8 cellular contexts compared by ENCODE assay signal in genomic region chr12:39764944-39765560, GRCh38.
A peak's percentile ranks its signal among the peaks of the same experiment; 100 is the strongest.
DNase-seq lines count a peak whose midpoint lies in the region; ATAC-seq and TF ChIP-seq lines count a peak whose summit lies in the region.

No MANE protein-coding gene starts in this region.

- POLR2A ChIA-PET in RWPE1 (lab: Yijun Ruan, JAX; ENCODE audit: low non-redundant PET): no interaction called here

- no peak overlapping the region for H2BK15ac ChIP-seq in neuronal stem cell (ENCODE audit: low read length)

- H4K91ac ChIP-seq in neuronal stem cell (ENCODE audit: low read depth, low read length, poor library complexity): no peak overlapping the region

- TF ChIP-seq CTCF in HL-60 (IDR thresholded peaks at IDR 0.05; ENCODE audit: insufficient read depth, low read length) (peak; percentile 79), RWPE1 (conservative IDR thresholded peaks at IDR 0.05; ENCODE audit: low read depth) (peak; percentile 67), esophagus squamous epithelium (IDR thresholded peaks at IDR 0.05) (peak; percentile 44 to 84 (median 70))

- no peak overlapping the region for H2BK5ac ChIP-seq in neuronal stem cell (ENCODE audit: low read length)

- H3K4ac ChIP-seq in neuronal stem cell (ENCODE audit: low read length): no peak overlapping the region

- CTCF ChIA-PET in RWPE1 (lab: Yijun Ruan, JAX): interaction anchor here (0.5 kb wide), 1 partner anchor 285 kb away, joined by 4 read pairs; no protein-coding TSS in a partner anchor

- H3K4me1 ChIP-seq in esophagus squamous epithelium (no peaks in the 10 kb centered on the region), neuronal stem cell (ENCODE audit: control insufficient read depth in 2 of 2, insufficient read depth in 1 of 2, low read depth in 1 of 2, low read length in 2 of 2) (peaks cover 0 to 1% of the 10 kb centered on the region in 2 donors)

- H3K4me3 ChIP-seq in HL-60 (replicated peaks; ENCODE audit: insufficient read depth, low read length): no peak overlapping the region
- H3K4me3 ChIP-seq in esophagus squamous epithelium: no peak overlapping the region
- no peak overlapping the region for H3K4me3 ChIP-seq in neuronal stem cell (ENCODE audit: low read length in 2 of 2)

- intact Hi-C loops in esophagus squamous epithelium (cut with DNase I): loop anchor here (10.0 kb wide), 1 partner anchor 340 kb away; the partner anchor contains the start of gene SLC2A13

- no peaks in the 10 kb centered on the region for H3K79me1 ChIP-seq in neuronal stem cell (ENCODE audit: low read depth, low read length)

- H3K27ac ChIP-seq in HL-60 (replicated peaks): no peak overlapping the region
- H3K27ac ChIP-seq in RWPE1: no peak overlapping the region
- no peak overlapping the region for H3K27ac ChIP-seq in esophagus squamous epithelium
- no peak overlapping the region for H3K27ac ChIP-seq in neuronal stem cell (replicated peaks; ENCODE audit: low read length)

- ATAC-seq in GM19043 (IDR thresholded peaks at IDR 0.05; ENCODE audit: low read depth, unreplicated experiment) (peak; percentile 70), HG02571 (IDR thresholded peaks at IDR 0.05; ENCODE audit: unreplicated experiment) (no peak)

- H2AFZ ChIP-seq in neuronal stem cell (ENCODE audit: low read length): no peak overlapping the region

- H3K14ac ChIP-seq in neuronal stem cell (ENCODE audit: low read length): no peak overlapping the region

- no peak for TF ChIP-seq POLR2A in esophagus squamous epithelium (IDR thresholded peaks at IDR 0.05)

- no peak overlapping the region for H3K18ac ChIP-seq in neuronal stem cell (ENCODE audit: low read length)

- H3K4me2 ChIP-seq in neuronal stem cell (ENCODE audit: insufficient read depth, low read length, poor library complexity, severe bottlenecking): no peak overlapping the region

- no peaks in the 10 kb centered on the region for H3K27me3 ChIP-seq in HL-60 (ENCODE audit: insufficient read depth, poor library complexity, severe bottlenecking)
- no peaks in the 10 kb centered on the region for H3K27me3 ChIP-seq in esophagus squamous epithelium
- no peaks in the 10 kb centered on the region for H3K27me3 ChIP-seq in neuronal stem cell (ENCODE audit: control insufficient read depth in 3 of 3, insufficient read depth in 3 of 3, low read depth in 1 of 3, low read length in 3 of 3)

- H3K36me3 ChIP-seq in esophagus squamous epithelium: no peaks in the 10 kb centered on the region
- H3K36me3 ChIP-seq in neuronal stem cell (replicated peaks in 1 of 2; ENCODE audit: control insufficient read depth in 2 of 2, insufficient read depth in 2 of 2, low read length in 2 of 2): no peaks in the 10 kb centered on the region

- WGBS in esophagus squamous epithelium, 2 donors: 43 to 53% methylated on average over 3 of the region's 3 CpGs
- no CpG with 5 or more reads among the region's 3 CpGs for WGBS in neuronal stem cell (ENCODE audit: extremely low coverage in 2 of 2, insufficient read length in 2 of 2, insufficient replicate concordance in 1 of 2), 2 donors

- H3K9ac ChIP-seq in neuronal stem cell (ENCODE audit: low read depth, low read length, poor library complexity): no peak overlapping the region

- no peak overlapping the region for H2BK12ac ChIP-seq in neuronal stem cell (ENCODE audit: low read length)

- no peaks in the 10 kb centered on the region for H3K9me3 ChIP-seq in esophagus squamous epithelium
- H3K9me3 ChIP-seq in neuronal stem cell (replicated peaks in 1 of 2; ENCODE audit: control insufficient read depth in 2 of 2, insufficient read depth in 1 of 2, low read depth in 1 of 2, low read length in 2 of 2): no peaks in the 10 kb centered on the region

- H2AK5ac ChIP-seq in neuronal stem cell (ENCODE audit: low read depth, low read length): no peak overlapping the region

- no peak overlapping the region for H2BK120ac ChIP-seq in neuronal stem cell (ENCODE audit: low read depth, low read length)

- H3K23ac ChIP-seq in neuronal stem cell (ENCODE audit: low read depth, low read length, poor library complexity): no peak overlapping the region

- DNase-seq in D341Med (ENCODE audit: low spot score) (peak; percentile 43), HL-60 (ENCODE audit: low read depth in 1 of 2, low spot score in 1 of 2) (peak in 1 of 2 experiments; percentile 7), RWPE1 (ENCODE audit: low spot score) (peak; percentile 30), esophagus squamous epithelium (lab: John Stamatoyannopoulos, UW) (no peak), neuronal stem cell (ENCODE audit: low spot score) (peak; percentile 5), mucosa of gallbladder (ENCODE audit: low spot score) (no peak)

- no peak overlapping the region for H4K8ac ChIP-seq in neuronal stem cell (ENCODE audit: low read depth, low read length)

Comparison
In these comparisons a context has a peak if more than half of its experiments do, and no peak if none do; other contexts are left out.
1. DNase-seq: peak in D341Med (single experiment), RWPE1 (single experiment) and neuronal stem cell (single experiment); none in esophagus squamous epithelium (single experiment) and mucosa of gallbladder (single experiment).
2. Peak in every context shown above with its lines, with median percentiles within 50 percentile points of each other: CTCF ChIP-seq.